17 cellular contexts compared by ENCODE assay signal in the genomic region with DNA sequence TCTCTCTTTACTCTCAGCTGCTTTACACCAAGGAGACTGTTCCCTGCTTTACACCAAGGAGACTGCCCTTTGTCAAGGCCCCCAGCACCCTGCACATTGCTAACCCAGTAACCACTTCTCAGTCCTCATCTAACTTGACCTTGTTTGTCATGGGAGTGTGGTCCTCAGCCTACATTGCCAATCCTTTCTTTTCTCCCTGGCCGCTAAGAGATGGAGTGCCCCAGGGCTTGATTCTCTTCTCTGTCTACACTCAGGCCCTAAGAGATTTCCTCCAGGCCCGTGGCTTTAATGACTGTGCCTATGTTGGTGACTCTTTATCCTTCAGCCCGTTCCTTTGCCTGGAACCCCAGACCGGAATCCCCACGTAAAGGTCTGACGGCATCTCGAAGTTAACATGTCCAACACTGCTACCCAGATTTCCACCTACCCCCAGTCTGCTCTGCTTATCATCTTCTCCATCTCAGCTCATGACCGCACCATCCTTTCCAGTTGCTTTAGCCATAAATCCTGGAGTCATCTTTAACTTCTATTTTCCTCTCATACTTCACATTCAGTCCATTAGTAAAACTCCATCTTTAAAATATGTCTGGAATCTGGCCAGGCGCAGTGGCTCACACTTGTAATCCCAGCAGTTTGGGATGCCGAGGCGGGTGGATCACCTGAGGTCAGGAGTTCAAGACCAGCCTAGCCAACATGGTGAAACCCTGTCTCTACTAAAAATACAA. TPM values are rescaled to one million over a fixed set of nuclear protein-coding genes. Genes with fewer than 3 reads are reported as not detected.
DNase-seq lines count a peak whose midpoint lies in the region; ATAC-seq and TF ChIP-seq lines count a peak whose summit lies in the region.
"Had no signal": no experiment of that assay in that cellular context is flagged by ENCODE, and none has a peak within 500 bp of the region (broad histone marks: within the 10 kb centered on the region; RNA-seq: fewer than 3 reads in every experiment).

No MANE protein-coding gene starts in this region.

- peak overlapping the region; percentile 22 for H2AK5ac ChIP-seq in mesenchymal stem cell (ENCODE audit: low read length, severe bottlenecking)

- H3K23ac ChIP-seq in mesenchymal stem cell (ENCODE audit: low read length in 2 of 2): peak overlapping the region in 1 of 2 experiments; percentile 76

- H3K4me3 ChIP-seq in right cardiac atrium (ENCODE audit: low read length) (no peak overlapping the region), heart right ventricle (no peak overlapping the region), mesenchymal stem cell (ENCODE audit: insufficient read depth in 1 of 2, low read depth in 1 of 2, low read length in 2 of 2) (no peak overlapping the region)
- H3K4me3 ChIP-seq: ovary, upper lobe of left lung had no signal

- peak overlapping the region; percentile 39 for H3K9ac ChIP-seq in mesenchymal stem cell (ENCODE audit: low read length)

- peak overlapping the region in 1 of 2 experiments; percentile 8 for H3K4ac ChIP-seq in mesenchymal stem cell (ENCODE audit: low read depth in 1 of 2, low read length in 2 of 2)

- H2AFZ ChIP-seq in mesenchymal stem cell (ENCODE audit: low read depth, low read length): no peak overlapping the region

- DNase-seq in right cardiac atrium (peak in 1 of 3 donors; percentile 16), heart right ventricle (no peak), amniotic epithelial cell (ENCODE audit: low read depth) (peak; percentile 92), mesenchymal stem cell (peak; percentile 66), kidney tubule cell (ENCODE audit: low spot score) (no peak), T-helper 2 cell (no peak)
- DNase-seq: activated CD4-positive, alpha-beta T cell treated with anti-CD3 and anti-CD28 coated beads for 48 hours; cerebellar nuclear complex; head of caudate nucleus; NCI-H146; NCI-H2227 treated with DMSO at 0.1 percent for 48 hours; ovary; upper lobe of left lung had no signal

- no peak for TF ChIP-seq CTCF in heart right ventricle (IDR thresholded peaks at IDR 0.05)

- H3K27ac ChIP-seq in right cardiac atrium (ENCODE audit: low read length) (peak overlapping the region; percentile 11), heart right ventricle (no peak overlapping the region), mesenchymal stem cell (ENCODE audit: low read length, poor library complexity, severe bottlenecking) (no peak overlapping the region)
- H3K27ac ChIP-seq: ovary, upper lobe of left lung had no signal

- no peak overlapping the region for H3K14ac ChIP-seq in mesenchymal stem cell (ENCODE audit: low read length in 2 of 2)

- H3K18ac ChIP-seq in mesenchymal stem cell (ENCODE audit: low read depth in 1 of 2, low read length in 2 of 2): no peak overlapping the region

- H3K4me2 ChIP-seq in mesenchymal stem cell (ENCODE audit: low read length, poor library complexity, severe bottlenecking): no peak overlapping the region

- no peak overlapping the region for H4K91ac ChIP-seq in mesenchymal stem cell (ENCODE audit: low read length)

- H3K79me1 ChIP-seq in mesenchymal stem cell (replicated peaks; ENCODE audit: low read length, poor library complexity, severe bottlenecking): peaks cover 1% of the 10 kb centered on the region

- intact Hi-C loops in right cardiac atrium (cut with DNase I) (no loop called here), heart right ventricle (cut with DNase I) (loop anchor here in 2 of 10 donors (5.0 kb wide), 2 partner anchors 52 to 68 kb away; a partner anchor contains a TSS)

- WGBS in right cardiac atrium: 61% methylated on average over 11 of the region's 11 CpGs
- 73% methylated on average over 11 of the region's 11 CpGs for WGBS in heart right ventricle, 2 donors
- 76% methylated on average over 11 of the region's 11 CpGs for WGBS in mesenchymal stem cell

- H3K4me1 ChIP-seq in right cardiac atrium (ENCODE audit: control insufficient read depth, insufficient read depth, low read length) (peaks cover 3% of the 10 kb centered on the region), heart right ventricle (peaks cover 8 to 46% (median 24%) of the 10 kb centered on the region in 9 donors), mesenchymal stem cell (ENCODE audit: control insufficient read depth, insufficient read depth, low read depth, low read length) (peaks cover 6% of the 10 kb centered on the region)

- H4K8ac ChIP-seq in mesenchymal stem cell (ENCODE audit: low read length): no peak overlapping the region

- no peak overlapping the region for H2BK120ac ChIP-seq in mesenchymal stem cell (ENCODE audit: low read depth, low read length)

- H2BK15ac ChIP-seq in mesenchymal stem cell (ENCODE audit: low read depth, poor library complexity, severe bottlenecking): no peak overlapping the region

- H3K9me3 ChIP-seq in right cardiac atrium (ENCODE audit: control insufficient read depth, low read length) (no peaks in the 10 kb centered on the region), heart right ventricle (no peaks in the 10 kb centered on the region), mesenchymal stem cell (ENCODE audit: control insufficient read depth, low read length) (no peaks in the 10 kb centered on the region)
- H3K9me3 ChIP-seq: ovary, upper lobe of left lung had no signal

- H2BK12ac ChIP-seq in mesenchymal stem cell (ENCODE audit: low read length in 2 of 2): no peak overlapping the region

- H3K36me3 ChIP-seq in heart right ventricle: peaks cover 0 to 22% (median 9%) of the 10 kb centered on the region in 9 donors
- H3K36me3 ChIP-seq in mesenchymal stem cell (ENCODE audit: control insufficient read depth in 1 of 2, insufficient read depth in 2 of 2, low read depth in 1 of 2, low read length in 2 of 2): peaks cover 28 to 29% of the 10 kb centered on the region in 2 experiments
- H3K36me3 ChIP-seq: ovary had no signal

- H3K27me3 ChIP-seq in right cardiac atrium (ENCODE audit: control insufficient read depth, insufficient read depth) (no peaks in the 10 kb centered on the region), heart right ventricle (no peaks in the 10 kb centered on the region), mesenchymal stem cell (ENCODE audit: control insufficient read depth in 1 of 2, insufficient read depth in 1 of 2, low read length in 2 of 2) (peaks cover 0 to 18% of the 10 kb centered on the region in 2 experiments)
- H3K27me3 ChIP-seq: ovary, upper lobe of left lung had no signal

- no peak for ATAC-seq in right cardiac atrium
- no peak for ATAC-seq in heart right ventricle
- ATAC-seq in GM18873 (IDR thresholded peaks at IDR 0.05; ENCODE audit: low FRiP score, unreplicated experiment): no peak
- ATAC-seq in activated CD4-positive, CD25-positive, alpha-beta regulatory T cell treated with anti-CD3 and anti-CD28 coated beads, Interleukin-2, amount 50 U/mL, for 24 hours: no peak
- ATAC-seq: Right ventricle myocardium inferior; stimulated activated memory B cell treated with anti-CD40 and anti-IgM and Interleukin-4, amounts not matched to agents 10 μg/mL and 1 μg/mL and 100 μg/mL, for 72 hours had no signal

- no peak overlapping the region for H2BK5ac ChIP-seq in mesenchymal stem cell (ENCODE audit: low read depth, low read length, poor library complexity, severe bottlenecking)

RNA-seq across cellular contexts. Expression of a gene that starts 9.5 kb away (rescaled TPM):
- 1 to 10 TPM; 2.3 to 3.4 (median 2.7) TPM for total RNA-seq in right cardiac atrium
- 3.7 TPM for polyA plus RNA-seq in right cardiac atrium
- 1 to 10 TPM in 9 of 10 donors, under 1 TPM in 1; 0.98 to 6.8 (median 1.8) TPM for total RNA-seq in heart right ventricle
- polyA plus RNA-seq in heart right ventricle: 1 to 10 TPM; 1.1 to 2.0 TPM
- polyA plus RNA-seq in mesenchymal stem cell (2013, experiment 1 of 2): 0.61 TPM
- polyA plus RNA-seq in mesenchymal stem cell (2013, experiment 2 of 2): 0.40 TPM

RNA-seq across cellular contexts. Expression of a gene that starts 29.4 kb away (rescaled TPM):
- total RNA-seq in right cardiac atrium: 100 to 1,000 TPM; 238 to 451 (median 281) TPM
- polyA plus RNA-seq in right cardiac atrium: 247 TPM
- total RNA-seq in heart right ventricle: 100 to 1,000 TPM; 213 to 554 (median 267) TPM
- polyA plus RNA-seq in heart right ventricle: 100 to 1,000 TPM; 286 to 356 TPM
- polyA plus RNA-seq in mesenchymal stem cell (2013, experiment 1 of 2): 732 TPM
- 747 TPM for polyA plus RNA-seq in mesenchymal stem cell (2013, experiment 2 of 2)

RNA-seq across cellular contexts. Expression of a gene that starts 50.0 kb away (rescaled TPM):
- total RNA-seq in right cardiac atrium (10 to 100 TPM; 14.2 to 21.5 (median 15.7) TPM), heart right ventricle (10 to 100 TPM; 15.4 to 26.0 (median 20.1) TPM)
- polyA plus RNA-seq in right cardiac atrium (8.6 TPM), heart right ventricle (10 to 100 TPM in 1 of 2 donors, 1 to 10 TPM in 1; 7.0 to 15.8 TPM)
- 21.8 TPM for polyA plus RNA-seq in mesenchymal stem cell (2013, experiment 1 of 2)
- polyA plus RNA-seq in mesenchymal stem cell (2013, experiment 2 of 2): 20.8 TPM

Comparison
In these comparisons a context has a peak if more than half of its experiments do, and no peak if none do; other contexts are left out.
1. DNase-seq: peak in amniotic epithelial cell (single experiment) and mesenchymal stem cell (single experiment); none in heart right ventricle (0 of 2), kidney tubule cell (single experiment) and T-helper 2 cell (0 of 5).